1 cellular context compared by ENCODE assay signal in genomic region chr10:109931153-109931552, GRCh38.
TF ChIP-seq lines count a peak whose summit lies in the region.

No MANE protein-coding gene starts in this region.

TF ChIP-seq in H1, 55 proteins besides CTCF, POLR2A, EP300 and RAD21:
- TF ChIP-seq NRF1 (IDR thresholded peaks at IDR 0.05; ENCODE audit: low read depth, low read length) (no peak), SIN3A (conservative IDR thresholded peaks at IDR 0.05 in 1 of 2, IDR thresholded peaks at IDR 0.05 in 1 of 2; ENCODE audit: low read depth in 1 of 2, low read length in 2 of 2) (no peak), RFX5 (IDR thresholded peaks at IDR 0.05; ENCODE audit: borderline replicate concordance, low read depth, low read length) (no peak), SP1 (IDR thresholded peaks at IDR 0.05; ENCODE audit: low read depth, low read length) (no peak), SUZ12 (IDR thresholded peaks at IDR 0.05; ENCODE audit: low read length) (no peak)
